In genomic region chr1:227362039-227362438, GRCh38 we compare ENCODE assay signal across 29 cellular contexts.
"Had no signal": no experiment of that assay in that cellular context is flagged by ENCODE, and none has a peak within 500 bp of the region (broad histone marks: within the 10 kb centered on the region; RNA-seq: fewer than 3 reads in every experiment).

No MANE protein-coding gene starts in this region.

- H3K27me3 Mint-ChIP-seq: activated CD4-positive, alpha-beta T cell treated with anti-CD3 and anti-CD28 coated beads, Interleukin-2, amount 10 ng/mL, durations not matched to agents 7 days and 5 days; activated CD8-positive, alpha-beta memory T cell treated with anti-CD3 and anti-CD28 coated beads, Interleukin-2, amount 10 ng/mL, durations not matched to agents 7 days and 5 days; dendritic cell treated with granulocyte-macrophage colony-stimulating factor and Interleukin-4, amounts not matched to agents 40 ng/mL and 50 ng/mL, for 4 days had no signal

- H3K36me3 Mint-ChIP-seq: activated CD8-positive, alpha-beta memory T cell treated with anti-CD3 and anti-CD28 coated beads, Interleukin-2, amount 10 ng/mL, durations not matched to agents 7 days and 5 days; activated naive CD4-positive, alpha-beta T cell treated with anti-CD3 and anti-CD28 coated beads, Interleukin-2, amount 50 U/mL, for 72 hours; stimulated activated memory B cell treated with anti-CD40 and anti-IgM and Interleukin-4, amounts not matched to agents 10 μg/mL and 1 μg/mL and 100 μg/mL, for 72 hours had no signal

- H3K9me3 ChIP-seq: esophagus muscularis mucosa, gastroesophageal sphincter, pancreas, prostate gland, upper lobe of left lung, vagina had no signal

- H3K27me3 ChIP-seq: esophagus muscularis mucosa, gastroesophageal sphincter, hepatocyte, pancreas, upper lobe of left lung, vagina had no signal

- DNase-seq: activated CD4-positive, alpha-beta T cell treated with anti-CD3 and anti-CD28 coated beads, Interleukin-2, amount 10 ng/mL, durations not matched to agents 7 days and 5 days; activated CD4-positive, CD25-positive, alpha-beta regulatory T cell treated with anti-CD3 and anti-CD28 coated beads, Interleukin-2, amount 50 U/mL, for 72 hours; activated CD8-positive, alpha-beta memory T cell treated with anti-CD3 and anti-CD28 coated beads, Interleukin-2, amount 10 ng/mL, durations not matched to agents 7 days and 5 days; activated CD8-positive, alpha-beta T cell treated with anti-CD3 and anti-CD28 coated beads for 36 hours; activated naive CD4-positive, alpha-beta T cell; activated T-cell treated with anti-CD3 and anti-CD28 coated beads, Interleukin-2, amount 50 U/mL, for 72 hours; anterior cingulate cortex; endodermal cell; left cardiac atrium; left ventricle myocardium superior; naive B cell; pancreas; retina; small intestine; stimulated activated CD4-positive, alpha-beta T cell treated with anti-CD3 and anti-CD28 coated beads, Interleukin-4, amount 100 ng/mL, for 4 hours; stimulated activated CD8-positive, alpha-beta memory T cell treated with anti-CD3 and anti-CD28 coated beads, Interleukin-4, amount 100 ng/mL, for 48 hours; stimulated activated naive CD8-positive, alpha-beta T cell treated with anti-CD3 and anti-CD28 coated beads, Interleukin-15, amount 100 ng/mL, for 72 hours; substantia nigra; T-helper 2 cell had no signal

- H3K4me3 Mint-ChIP-seq: activated CD4-positive, alpha-beta T cell treated with anti-CD3 and anti-CD28 coated beads, Interleukin-2, amount 10 ng/mL, durations not matched to agents 7 days and 5 days; activated CD8-positive, alpha-beta memory T cell treated with anti-CD3 and anti-CD28 coated beads, Interleukin-2, amount 10 ng/mL, durations not matched to agents 7 days and 5 days; activated CD8-positive, alpha-beta T cell treated with anti-CD3 and anti-CD28 coated beads for 36 hours; activated T-cell treated with anti-CD3 and anti-CD28 coated beads, Interleukin-2, amount 50 U/mL, for 72 hours; dendritic cell treated with granulocyte-macrophage colony-stimulating factor and Interleukin-4, amounts not matched to agents 40 ng/mL and 50 ng/mL, for 4 days; endodermal cell; naive B cell; stimulated activated memory B cell treated with anti-CD40 and anti-IgM and Interleukin-4, amounts not matched to agents 10 μg/mL and 1 μg/mL and 100 μg/mL, for 72 hours; stimulated activated naive CD8-positive, alpha-beta T cell treated with anti-CD3 and anti-CD28 coated beads, Interleukin-15, amount 100 ng/mL, for 72 hours had no signal

- H3K4me2 ChIP-seq: hepatocyte had no signal

- H3K4me1 Mint-ChIP-seq: activated CD4-positive, alpha-beta T cell treated with anti-CD3 and anti-CD28 coated beads, Interleukin-2, amount 10 ng/mL, durations not matched to agents 7 days and 5 days; activated CD8-positive, alpha-beta memory T cell treated with anti-CD3 and anti-CD28 coated beads, Interleukin-2, amount 10 ng/mL, durations not matched to agents 7 days and 5 days; naive B cell; stimulated activated memory B cell treated with anti-CD40 and anti-IgM and Interleukin-4, amounts not matched to agents 10 μg/mL and 1 μg/mL and 100 μg/mL, for 72 hours; stimulated activated naive CD8-positive, alpha-beta T cell treated with anti-CD3 and anti-CD28 coated beads, Interleukin-15, amount 100 ng/mL, for 72 hours had no signal

- H3K36me3 ChIP-seq: esophagus muscularis mucosa, gastroesophageal sphincter, pancreas, prostate gland, upper lobe of left lung, vagina had no signal

- H3K27ac Mint-ChIP-seq: activated CD4-positive, alpha-beta T cell treated with anti-CD3 and anti-CD28 coated beads, Interleukin-2, amount 10 ng/mL, durations not matched to agents 7 days and 5 days; activated CD8-positive, alpha-beta memory T cell treated with anti-CD3 and anti-CD28 coated beads, Interleukin-2, amount 10 ng/mL, durations not matched to agents 7 days and 5 days; activated CD8-positive, alpha-beta T cell treated with anti-CD3 and anti-CD28 coated beads for 36 hours; activated naive CD4-positive, alpha-beta T cell treated with anti-CD3 and anti-CD28 coated beads, Interleukin-2, amount 50 U/mL, for 72 hours; activated T-cell treated with anti-CD3 and anti-CD28 coated beads, Interleukin-2, amount 50 U/mL, for 72 hours; dendritic cell treated with granulocyte-macrophage colony-stimulating factor and Interleukin-4, amounts not matched to agents 40 ng/mL and 50 ng/mL, for 4 days; endodermal cell; naive B cell; stimulated activated memory B cell treated with anti-CD40 and anti-IgM and Interleukin-4, amounts not matched to agents 10 μg/mL and 1 μg/mL and 100 μg/mL, for 72 hours; stimulated activated naive CD8-positive, alpha-beta T cell treated with anti-CD3 and anti-CD28 coated beads, Interleukin-15, amount 100 ng/mL, for 72 hours had no signal

- H3K9me3 Mint-ChIP-seq: activated CD4-positive, alpha-beta T cell treated with anti-CD3 and anti-CD28 coated beads, Interleukin-2, amount 10 ng/mL, durations not matched to agents 7 days and 5 days; activated CD8-positive, alpha-beta T cell treated with anti-CD3 and anti-CD28 coated beads for 36 hours; activated naive CD4-positive, alpha-beta T cell treated with anti-CD3 and anti-CD28 coated beads, Interleukin-2, amount 50 U/mL, for 72 hours; activated T-cell treated with anti-CD3 and anti-CD28 coated beads, Interleukin-2, amount 50 U/mL, for 72 hours; dendritic cell treated with granulocyte-macrophage colony-stimulating factor and Interleukin-4, amounts not matched to agents 40 ng/mL and 50 ng/mL, for 4 days; endodermal cell; stimulated activated memory B cell treated with anti-CD40 and anti-IgM and Interleukin-4, amounts not matched to agents 10 μg/mL and 1 μg/mL and 100 μg/mL, for 72 hours; stimulated activated naive CD8-positive, alpha-beta T cell treated with anti-CD3 and anti-CD28 coated beads, Interleukin-15, amount 100 ng/mL, for 72 hours had no signal

- H3K4me3 ChIP-seq: esophagus muscularis mucosa, gastroesophageal sphincter, hepatocyte, pancreas, prostate gland, upper lobe of left lung, vagina had no signal

- H3K4me1 ChIP-seq: gastroesophageal sphincter, prostate gland had no signal

- H3K27ac ChIP-seq: esophagus muscularis mucosa, gastroesophageal sphincter, hepatocyte, pancreas, prostate gland, upper lobe of left lung, vagina had no signal

- H3K79me2 ChIP-seq: hepatocyte had no signal

- ATAC-seq: activated CD8-positive, alpha-beta memory T cell treated with anti-CD3 and anti-CD28 coated beads, Interleukin-2, amount 10 ng/mL, durations not matched to agents 7 days and 5 days; activated CD8-positive, alpha-beta T cell treated with anti-CD3 and anti-CD28 coated beads for 36 hours; activated naive CD4-positive, alpha-beta T cell treated with anti-CD3 and anti-CD28 coated beads, Interleukin-2, amount 50 U/mL, for 72 hours; activated T-cell treated with anti-CD3 and anti-CD28 coated beads, Interleukin-2, amount 50 U/mL, for 72 hours; gastroesophageal sphincter; left cardiac atrium; left ventricle myocardium superior; pancreas; sciatic nerve; stimulated activated memory B cell treated with anti-CD40 and anti-IgM and Interleukin-4, amounts not matched to agents 10 μg/mL and 1 μg/mL and 100 μg/mL, for 72 hours; stimulated activated naive CD8-positive, alpha-beta T cell treated with anti-CD3 and anti-CD28 coated beads, Interleukin-15, amount 100 ng/mL, for 72 hours had no signal

- H2AFZ ChIP-seq: hepatocyte had no signal
